ENCODE assay signal across 12 cellular contexts in genomic region chr11:8698917-8699441, GRCh38. TPM values are rescaled to one million over a fixed set of nuclear protein-coding genes. Genes with fewer than 3 reads are reported as not detected.
DNase-seq lines count a peak whose midpoint lies in the region; ATAC-seq and TF ChIP-seq lines count a peak whose summit lies in the region.
"Had no signal": no experiment of that assay in that cellular context is flagged by ENCODE, and none has a peak within 500 bp of the region (broad histone marks: within the 10 kb centered on the region; RNA-seq: fewer than 3 reads in every experiment).

No MANE protein-coding gene starts in this region.

- H3K27me3 ChIP-seq in thoracic aorta (replicated peaks; ENCODE audit: insufficient read depth): no peaks in the 10 kb centered on the region
- H3K27me3 ChIP-seq in right cardiac atrium (ENCODE audit: control insufficient read depth, insufficient read depth): no peaks in the 10 kb centered on the region

- peaks cover 55% of the 10 kb centered on the region for H3K36me3 ChIP-seq in thoracic aorta

- 68% methylated on average over 11 of the region's 11 CpGs for WGBS in right cardiac atrium

- H3K36me3 Mint-ChIP-seq in chondrocyte (ENCODE audit: low read depth) (peaks cover 36% of the 10 kb centered on the region), mesothelial cell of epicardium (peaks cover 49% of the 10 kb centered on the region)

- DNase-seq in RWPE1 (ENCODE audit: low spot score) (no peak), chondrocyte (ENCODE audit: low spot score) (no peak), mesothelial cell of epicardium (ENCODE audit: low spot score in 2 of 2, unreplicated experiment in 2 of 2) (no peak), thoracic aorta (ENCODE audit: low spot score) (no peak), inferior parietal cortex (ENCODE audit: extremely low spot score) (no peak), HUDEP-2 (lab: John Stamatoyannopoulos, UW; ENCODE audit: unreplicated experiment in 76 of 76) (no peak), right cardiac atrium (no peak)
- DNase-seq: activated CD4-positive, CD25-positive, alpha-beta regulatory T cell; stimulated activated CD4-positive, alpha-beta T cell treated with anti-CD3 and anti-CD28 coated beads, Interleukin-4, amount 100 ng/mL, for 4 hours; stimulated activated naive CD4-positive, alpha-beta T cell had no signal

- H3K4me3 ChIP-seq in thoracic aorta (no peak overlapping the region), right cardiac atrium (ENCODE audit: low read length) (no peak overlapping the region)
- H3K4me3 ChIP-seq: lung had no signal

- H3K9me3 Mint-ChIP-seq in chondrocyte (ENCODE audit: low read depth) (no peaks in the 10 kb centered on the region), mesothelial cell of epicardium (no peaks in the 10 kb centered on the region)

- H3K27ac Mint-ChIP-seq in chondrocyte (ENCODE audit: unreplicated experiment): peak overlapping the region; percentile 27
- peak overlapping the region; percentile 12 for H3K27ac Mint-ChIP-seq in mesothelial cell of epicardium

- ATAC-seq in thoracic aorta (ENCODE audit: insufficient number of reproducible peaks, low FRiP score, low read depth): no peak
- no peak for ATAC-seq in right cardiac atrium

- H3K4me1 ChIP-seq in thoracic aorta (ENCODE audit: control insufficient read depth in 1 of 2, low read depth in 2 of 2) (peaks cover 3 to 11% of the 10 kb centered on the region in 2 donors), right cardiac atrium (ENCODE audit: control insufficient read depth, insufficient read depth, low read length) (peaks cover 2% of the 10 kb centered on the region)
- H3K4me1 ChIP-seq: parathyroid adenoma had no signal

- H3K4me1 Mint-ChIP-seq in chondrocyte (ENCODE audit: low read depth): peaks cover 22% of the 10 kb centered on the region
- H3K4me1 Mint-ChIP-seq in mesothelial cell of epicardium: no peaks in the 10 kb centered on the region

- H3K4me3 Mint-ChIP-seq in chondrocyte (ENCODE audit: unreplicated experiment) (no peak overlapping the region), mesothelial cell of epicardium (no peak overlapping the region)

- intact Hi-C loops in right cardiac atrium (cut with DNase I): no loop called here

- H3K27me3 Mint-ChIP-seq in chondrocyte (ENCODE audit: low read depth) (no peaks in the 10 kb centered on the region), mesothelial cell of epicardium (ENCODE audit: low read depth) (no peaks in the 10 kb centered on the region)

- POLR2A ChIA-PET in RWPE1 (lab: Yijun Ruan, JAX; ENCODE audit: low non-redundant PET): no interaction called here

- H3K27ac ChIP-seq in RWPE1 (peak overlapping the region; percentile 48), thoracic aorta (peak overlapping the region; percentile 27 to 29), right cardiac atrium (ENCODE audit: low read length) (no peak overlapping the region)
- H3K27ac ChIP-seq: parathyroid adenoma had no signal

- TF ChIP-seq CTCF in RWPE1 (conservative IDR thresholded peaks at IDR 0.05; ENCODE audit: low read depth) (no peak), chondrocyte (IDR thresholded peaks at IDR 0.05) (no peak), mesothelial cell of epicardium (IDR thresholded peaks at IDR 0.05; ENCODE audit: unreplicated experiment) (no peak), thoracic aorta (IDR thresholded peaks at IDR 0.05) (no peak)

- CTCF ChIA-PET in RWPE1 (lab: Yijun Ruan, JAX): interaction anchor here (0.5 to 0.6 kb wide), 2 partner anchors 82 to 429 kb away, joined by 3 read pairs; no protein-coding TSS in a partner anchor

- no peaks in the 10 kb centered on the region for H3K9me3 ChIP-seq in thoracic aorta
- no peaks in the 10 kb centered on the region for H3K9me3 ChIP-seq in right cardiac atrium (ENCODE audit: control insufficient read depth, low read length)

RNA-seq across cellular contexts. Expression of gene RPL27A, which starts 16.4 kb away (rescaled TPM):
- 546 to 709 TPM (median 571 TPM) in 3 replicates for total RNA-seq in chondrocyte
- total RNA-seq in mesothelial cell of epicardium: 923 to 980 TPM (median 964 TPM) in 3 replicates
- 100 to 1,000 TPM; 537 to 617 TPM for total RNA-seq in thoracic aorta
- 100 to 1,000 TPM; 519 to 805 (median 620) TPM for total RNA-seq in right cardiac atrium
- polyA plus RNA-seq in right cardiac atrium: 1,811 TPM

RNA-seq across cellular contexts. Expression of gene TRIM66, which starts 16.5 kb away (rescaled TPM):
- total RNA-seq in chondrocyte (5.3 to 7.2 TPM (median 5.9 TPM) in 3 replicates), mesothelial cell of epicardium (8.3 to 10.1 TPM (median 8.7 TPM) in 3 replicates), thoracic aorta (10 to 100 TPM; 10.2 to 18.1 TPM), right cardiac atrium (1 to 10 TPM; 2.0 to 3.6 (median 2.9) TPM)
- polyA plus RNA-seq in right cardiac atrium: 1.6 TPM
